ENCODE assay signal across 8 cellular contexts in the genomic region with DNA sequence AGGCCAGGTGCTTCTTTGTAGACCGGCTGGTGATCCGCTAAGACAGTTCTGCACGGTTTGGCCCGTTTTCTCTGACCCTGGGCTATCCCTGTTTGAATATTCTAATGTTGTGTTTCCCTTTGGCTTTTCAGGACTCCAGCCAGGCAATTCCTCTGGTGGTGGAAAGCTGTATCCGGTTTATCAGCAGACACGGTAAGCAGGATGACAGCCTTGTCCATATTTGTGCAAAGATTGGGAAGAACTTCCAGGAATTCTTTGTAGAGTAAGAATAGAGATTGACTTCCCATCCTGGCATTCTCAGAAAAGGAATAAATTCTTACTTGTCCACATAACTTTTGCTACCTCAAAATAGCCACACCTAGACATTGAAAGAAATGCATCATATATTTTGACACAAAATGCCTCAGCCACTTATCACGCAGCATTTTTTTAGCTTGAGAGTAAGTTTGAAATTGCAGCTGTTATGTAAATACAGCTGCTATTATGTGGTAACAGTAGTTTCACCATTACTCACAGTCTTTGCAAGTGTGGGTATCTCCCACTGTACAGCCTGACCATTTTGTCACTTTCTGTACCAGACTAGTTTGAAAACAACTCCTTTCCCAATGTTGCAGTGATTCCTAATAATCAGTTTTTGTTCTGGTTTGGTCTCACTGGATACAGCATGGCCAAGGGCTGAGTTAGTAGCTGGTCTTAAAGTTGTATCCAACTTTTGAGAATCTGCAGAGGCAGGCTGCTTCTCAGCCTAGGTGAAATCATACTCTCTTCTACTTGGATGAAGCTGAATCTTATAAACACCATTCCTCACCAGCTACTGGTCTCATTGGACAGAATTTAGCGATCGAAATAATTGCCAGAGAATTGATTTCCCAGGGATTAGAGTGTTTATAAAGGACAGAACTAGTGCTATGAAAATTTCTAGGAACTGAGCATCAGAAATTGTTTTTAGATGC. TPM values are rescaled to one million over a fixed set of nuclear protein-coding genes. Genes with fewer than 3 reads are reported as not detected.
DNase-seq lines count a peak whose midpoint lies in the region; ATAC-seq and TF ChIP-seq lines count a peak whose summit lies in the region.

No MANE protein-coding gene starts in this region.

- no peak overlapping the region for H3K27ac Mint-ChIP-seq in nephron progenitor cell

- H3K4me1 ChIP-seq in lower lobe of right lung, result peaks cover 20% of the 10 kb centered on the region

- ATAC-seq in GM18519 (IDR thresholded peaks at IDR 0.05; ENCODE audit: low FRiP score, unreplicated experiment), result peak; percentile 95
- ATAC-seq in GM21825 (IDR thresholded peaks at IDR 0.05; ENCODE audit: unreplicated experiment), result peak; percentile 93
- peak; percentile 37 to 59 for ATAC-seq in lower lobe of right lung

- H3K27me3 Mint-ChIP-seq in nephron progenitor cell (ENCODE audit: low read depth, poor library complexity), result no peaks in the 10 kb centered on the region

- intact Hi-C loops in lower lobe of right lung (cut with DNase I), result no loop called here

- H3K27ac ChIP-seq in lower lobe of right lung, result no peak overlapping the region

- no peak overlapping the region for H3K4me3 ChIP-seq in lower lobe of right lung

- DNase-seq in NAMALWA (ENCODE audit: low spot score) (peak; percentile 18), lower lobe of right lung (no peak), NCI-H774 (lab: John Stamatoyannopoulos, UW) (no peak), nephron progenitor cell (no peak), NCI-H2171 treated with DMSO at 0.1 percent for 48 hours (lab: John Stamatoyannopoulos, UW) (no peak), HUDEP-2 (lab: John Stamatoyannopoulos, UW; ENCODE audit: unreplicated experiment in 76 of 76) (no peak)

- H3K4me3 Mint-ChIP-seq in nephron progenitor cell, result no peak overlapping the region

- H3K36me3 ChIP-seq in lower lobe of right lung, result peaks cover 49% of the 10 kb centered on the region

- no peaks in the 10 kb centered on the region for H3K9me3 ChIP-seq in lower lobe of right lung

- no peaks in the 10 kb centered on the region for H3K4me1 Mint-ChIP-seq in nephron progenitor cell

- no peaks in the 10 kb centered on the region for H3K9me3 Mint-ChIP-seq in nephron progenitor cell

- TF ChIP-seq CTCF in lower lobe of right lung (IDR thresholded peaks at IDR 0.05) (no peak), nephron progenitor cell (IDR thresholded peaks at IDR 0.05) (no peak)

- peaks cover 49% of the 10 kb centered on the region for H3K36me3 Mint-ChIP-seq in nephron progenitor cell (ENCODE audit: low read depth)

- H3K27me3 ChIP-seq in lower lobe of right lung (ENCODE audit: low read depth), result no peaks in the 10 kb centered on the region

RNA-seq across cellular contexts. Expression of a gene that starts 40.0 kb away (rescaled TPM):
- total RNA-seq in lower lobe of right lung, result 12.5 TPM
